Comparison of ENCODE assay signal across 19 cellular contexts in the genomic region with DNA sequence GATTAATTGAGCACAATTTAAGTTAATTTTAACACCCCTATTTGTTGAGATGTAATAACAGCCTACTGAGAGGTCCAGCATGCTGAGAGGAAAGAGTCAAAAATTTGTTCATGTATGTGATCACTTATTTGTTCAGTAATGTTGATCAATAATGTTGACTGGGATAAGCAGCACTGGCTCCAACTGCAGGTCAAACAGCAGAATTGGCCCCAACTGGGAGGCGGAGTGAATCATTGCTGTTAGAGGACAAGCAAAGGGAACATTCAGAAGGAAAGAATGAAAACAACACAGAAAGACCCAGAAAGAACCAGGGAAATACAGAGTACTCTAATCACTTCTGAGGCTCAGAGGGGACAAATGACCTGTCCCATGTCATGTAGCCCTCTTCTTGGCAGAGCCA.
A peak's percentile ranks its signal among the peaks of the same experiment; 100 is the strongest.
DNase-seq lines count a peak whose midpoint lies in the region; ATAC-seq and TF ChIP-seq lines count a peak whose summit lies in the region.
"Had no signal": no experiment of that assay in that cellular context is flagged by ENCODE, and none has a peak within 500 bp of the region (broad histone marks: within the 10 kb centered on the region; RNA-seq: fewer than 3 reads in every experiment).

No MANE protein-coding gene starts in this region.

- no peak overlapping the region for H3K27ac Mint-ChIP-seq in endothelial cell (ENCODE audit: unreplicated experiment)
- H3K27ac Mint-ChIP-seq in stimulated activated naive B cell treated with anti-CD40 and anti-IgM and Interleukin-4, amounts not matched to agents 10 μg/mL and 1 μg/mL and 100 μg/mL, for 72 hours: peak overlapping the region; percentile 57
- H3K27ac Mint-ChIP-seq: CD14-positive monocyte; CD4-positive, alpha-beta T cell had no signal

- ATAC-seq in left lobe of liver (peak; percentile 78), GM21723 (IDR thresholded peaks at IDR 0.05; ENCODE audit: unreplicated experiment) (no peak)
- no peak for ATAC-seq in stimulated activated naive B cell treated with anti-CD40 and anti-IgM and Interleukin-4, amounts not matched to agents 10 μg/mL and 1 μg/mL and 100 μg/mL, for 72 hours (replicated peaks)
- ATAC-seq: A549 had no signal

- H3K27me3 Mint-ChIP-seq in endothelial cell (ENCODE audit: unreplicated experiment): no peaks in the 10 kb centered on the region
- no peaks in the 10 kb centered on the region for H3K27me3 Mint-ChIP-seq in stimulated activated naive B cell treated with anti-CD40 and anti-IgM and Interleukin-4, amounts not matched to agents 10 μg/mL and 1 μg/mL and 100 μg/mL, for 72 hours
- H3K27me3 Mint-ChIP-seq: CD4-positive, alpha-beta T cell had no signal

- DNase-seq in ELR (ENCODE audit: low read depth): peak; percentile 4
- DNase-seq in endothelial cell (ENCODE audit: low spot score): no peak
- peak; percentile 62 for DNase-seq in left lobe of liver (ENCODE audit: low spot score)
- no peak for DNase-seq in stimulated activated naive B cell treated with anti-CD40 and anti-IgM and Interleukin-4, amounts not matched to agents 10 μg/mL and 1 μg/mL and 100 μg/mL, for 72 hours
- no peak for DNase-seq in DMS 273 (lab: John Stamatoyannopoulos, UW; ENCODE audit: unreplicated experiment)
- DNase-seq in SHP77 treated with DMSO at 0.1 percent for 48 hours (lab: John Stamatoyannopoulos, UW): no peak
- DNase-seq: 8988T; ACHN; AML-193; BE2C; CD4-positive, alpha-beta T cell; CD8-positive, alpha-beta memory T cell; DMS53; DMS79 treated with DMSO at 0.1 percent for 48 hours; H7; HCEC 1CT had no signal

- peaks cover 40% of the 10 kb centered on the region for H3K36me3 Mint-ChIP-seq in endothelial cell (ENCODE audit: low read depth, unreplicated experiment)
- H3K36me3 Mint-ChIP-seq in stimulated activated naive B cell treated with anti-CD40 and anti-IgM and Interleukin-4, amounts not matched to agents 10 μg/mL and 1 μg/mL and 100 μg/mL, for 72 hours: peaks cover 64 to 88% of the 10 kb centered on the region in 2 donors

- H3K4me1 Mint-ChIP-seq in endothelial cell (ENCODE audit: unreplicated experiment): no peaks in the 10 kb centered on the region
- no peaks in the 10 kb centered on the region for H3K4me1 Mint-ChIP-seq in stimulated activated naive B cell treated with anti-CD40 and anti-IgM and Interleukin-4, amounts not matched to agents 10 μg/mL and 1 μg/mL and 100 μg/mL, for 72 hours
- H3K4me1 Mint-ChIP-seq: CD14-positive monocyte had no signal

- no peaks in the 10 kb centered on the region for H3K9me3 Mint-ChIP-seq in endothelial cell (ENCODE audit: unreplicated experiment)
- H3K9me3 Mint-ChIP-seq in stimulated activated naive B cell treated with anti-CD40 and anti-IgM and Interleukin-4, amounts not matched to agents 10 μg/mL and 1 μg/mL and 100 μg/mL, for 72 hours: peaks cover 37 to 41% of the 10 kb centered on the region in 2 donors

- TF ChIP-seq CTCF in endothelial cell (IDR thresholded peaks at IDR 0.05; ENCODE audit: unreplicated experiment): no peak

- peak overlapping the region; percentile 37 for H3K4me3 Mint-ChIP-seq in endothelial cell (ENCODE audit: unreplicated experiment)
- no peak overlapping the region for H3K4me3 Mint-ChIP-seq in stimulated activated naive B cell treated with anti-CD40 and anti-IgM and Interleukin-4, amounts not matched to agents 10 μg/mL and 1 μg/mL and 100 μg/mL, for 72 hours
- H3K4me3 Mint-ChIP-seq: CD14-positive monocyte; CD4-positive, alpha-beta T cell; CD8-positive, alpha-beta memory T cell had no signal

Comparison
In these comparisons a context has a peak if more than half of its experiments do, and no peak if none do; other contexts are left out.
1. DNase-seq: peak in ELR (single experiment) and left lobe of liver (single experiment); none in endothelial cell (single experiment), stimulated activated naive B cell treated with anti-CD40 and anti-IgM and Interleukin-4, amounts not matched to agents 10 μg/mL and 1 μg/mL and 100 μg/mL, for 72 hours (single experiment), DMS 273 (single experiment) and SHP77 treated with DMSO at 0.1 percent for 48 hours (single experiment).